Comparison of ENCODE assay signal across 13 cellular contexts in the genomic region with DNA sequence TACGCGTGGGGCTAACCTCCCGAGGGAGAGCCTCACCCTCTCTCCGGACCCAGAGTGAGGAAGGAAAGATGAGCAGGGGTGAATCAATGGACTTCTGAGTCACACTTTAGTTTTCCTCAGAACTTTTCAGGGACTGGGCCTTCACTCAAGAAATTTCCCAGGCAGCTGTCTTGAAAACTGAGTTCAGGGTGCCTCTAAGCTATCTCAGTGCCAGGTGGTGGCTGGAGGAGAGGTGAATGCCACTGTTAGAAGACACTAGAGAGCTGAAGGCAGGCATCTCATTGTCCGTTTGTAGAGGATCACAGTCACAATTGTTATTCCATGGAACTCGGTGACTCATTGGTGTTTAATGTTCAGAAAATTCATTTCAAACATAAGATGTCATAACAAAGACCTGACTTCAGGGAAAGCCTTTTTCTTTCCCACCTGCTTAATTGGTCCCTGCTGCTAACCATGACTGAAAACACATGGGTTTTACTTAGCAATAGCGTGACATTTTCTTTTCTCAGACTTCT. TPM values are rescaled to one million over a fixed set of nuclear protein-coding genes. Genes with fewer than 3 reads are reported as not detected.
DNase-seq lines count a peak whose midpoint lies in the region; ATAC-seq, FAIRE-seq and TF ChIP-seq lines count a peak whose summit lies in the region.
"Had no signal": no experiment of that assay in that cellular context is flagged by ENCODE, and none has a peak within 500 bp of the region (broad histone marks: within the 10 kb centered on the region; RNA-seq: fewer than 3 reads in every experiment).

No MANE protein-coding gene starts in this region.

- H2AFZ ChIP-seq in HepG2 (ENCODE audit: low read length), result no peak overlapping the region

- H3K4me3 ChIP-seq in HepG2 (replicated peaks in 1 of 3; ENCODE audit: insufficient read depth in 1 of 3, low read depth in 2 of 3, low read length in 3 of 3), result no peak overlapping the region
- no peak overlapping the region for H3K4me3 ChIP-seq in right lobe of liver
- H3K4me3 ChIP-seq in fibroblast of mammary gland (ENCODE audit: control insufficient read depth, low read depth, low read length), result no peak overlapping the region
- no peak overlapping the region for H3K4me3 ChIP-seq in vagina
- H3K4me3 ChIP-seq: lower lobe of right lung, skin epidermis had no signal

- H3K79me2 ChIP-seq in HepG2 (ENCODE audit: insufficient read depth, low read length), result no peaks in the 10 kb centered on the region

- TF ChIP-seq POLR2A in HepG2 (IDR thresholded peaks at IDR 0.05; ENCODE audit: insufficient read depth in 1 of 2, low read depth in 2 of 2, low read length in 2 of 2) (no peak), right lobe of liver (IDR thresholded peaks at IDR 0.05) (no peak), vagina (IDR thresholded peaks at IDR 0.05) (no peak)

- CTCF ChIA-PET in HepG2 (lab: Yijun Ruan, JAX; ENCODE audit: low intra/inter-chr PET ratio, low total read pairs), result no interaction called here

- no peak for DNase-seq in HepG2 (ENCODE audit: low spot score)
- no peak for DNase-seq in right lobe of liver
- peak; percentile 54 for DNase-seq in activated CD8-positive, alpha-beta memory T cell treated with anti-CD3 and anti-CD28 coated beads, Interleukin-2, amount 50 U/mL, for 48 hours
- peak; percentile 93 for DNase-seq in fibroblast of mammary gland (ENCODE audit: low read depth)
- no peak for DNase-seq in vagina (ENCODE audit: extremely low spot score in 2 of 2)
- DNase-seq in hippocampal formation (lab: John Stamatoyannopoulos, UW), result no peak
- DNase-seq: lower lobe of right lung; stimulated activated naive CD4-positive, alpha-beta T cell treated with Interleukin-2 at 50 U/mL for 16 hours had no signal

- 17% methylated on average over 6 of the region's 7 CpGs for WGBS in HepG2 (ENCODE audit: low lambda C conversion rate)
- WGBS in right lobe of liver (ENCODE audit: insufficient coverage, low coverage, low lambda C conversion rate, missing lambda C conversion rate), result 73% methylated on average over 6 of the region's 7 CpGs

- POLR2A ChIA-PET in HepG2 (lab: Yijun Ruan, JAX), result interaction anchor here (1.0 to 1.9 kb wide), 2 partner anchors 13 to 135 kb away, joined by 3 to 22 read pairs; partner anchors contain the start of gene SERPINB1

- H3K27me3 ChIP-seq in HepG2 (ENCODE audit: control insufficient read depth in 1 of 2, insufficient read depth in 2 of 2, low read length in 2 of 2), result peaks cover 2 to 11% of the 10 kb centered on the region in 2 experiments; a peak in 2 of 5 replicates
- H3K27me3 ChIP-seq in right lobe of liver, result no peaks in the 10 kb centered on the region
- no peaks in the 10 kb centered on the region for H3K27me3 ChIP-seq in vagina

- intact Hi-C loops in HepG2 (cut with micrococcal nuclease; ENCODE audit: unreplicated experiment), result no loop called here
- intact Hi-C loops in right lobe of liver (cut with DNase I), result no loop called here
- intact Hi-C loops in vagina (cut with DNase I), result no loop called here

- H3K4me2 ChIP-seq in HepG2 (ENCODE audit: low read depth, low read length), result 0 out of 2 replicates have a peak overlapping the region, but pooled peaks have one; percentile 8

- H3K9me3 ChIP-seq in HepG2 (ENCODE audit: low read length) (no peaks in the 10 kb centered on the region), right lobe of liver (no peaks in the 10 kb centered on the region), vagina (no peaks in the 10 kb centered on the region)
- H3K9me3 ChIP-seq: lower lobe of right lung had no signal

- no peak overlapping the region for H3K27ac ChIP-seq in HepG2 (ENCODE audit: extremely low read length, insufficient read depth, low read length)
- no peak overlapping the region for H3K27ac ChIP-seq in right lobe of liver
- H3K27ac ChIP-seq in vagina, result peak overlapping the region; percentile 53
- H3K27ac ChIP-seq: C4-2B, lower lobe of right lung had no signal

- no peak for FAIRE-seq in HepG2 (lab: Jason Lieb, UNC)
- FAIRE-seq: GM12891 had no signal

- BruUV-seq in HepG2 (replicated peaks; lab: Mats Ljungman, UMichigan), result no TSS peak

- TF ChIP-seq CTCF in HepG2 (CRISPR knock-in tag; IDR thresholded peaks at IDR 0.05), result no peak
- TF ChIP-seq CTCF in right lobe of liver (IDR thresholded peaks at IDR 0.05), result no peak
- TF ChIP-seq CTCF in fibroblast of mammary gland (conservative IDR thresholded peaks at IDR 0.05; ENCODE audit: control insufficient read depth, insufficient read depth, low read depth, low read length), result no peak
- TF ChIP-seq CTCF in vagina (IDR thresholded peaks at IDR 0.05), result no peak

- no peaks in the 10 kb centered on the region for H3K36me3 ChIP-seq in HepG2 (replicated peaks in 1 of 2; ENCODE audit: control insufficient read depth in 1 of 2, insufficient read depth in 2 of 2, low read length in 2 of 2)
- no peaks in the 10 kb centered on the region for H3K36me3 ChIP-seq in right lobe of liver
- no peaks in the 10 kb centered on the region for H3K36me3 ChIP-seq in vagina
- H3K36me3 ChIP-seq: lower lobe of right lung had no signal

- H3K4me1 ChIP-seq in HepG2 (ENCODE audit: insufficient read depth, low read length) (peaks cover 67% of the 10 kb centered on the region), right lobe of liver (peaks cover 0 to 5% (median 0%) of the 10 kb centered on the region in 4 donors), vagina (peaks cover 19% of the 10 kb centered on the region)

- TF ChIP-seq RAD21 in HepG2 (CRISPR knock-in tag; IDR thresholded peaks at IDR 0.05), result no peak

- no peaks in the 10 kb centered on the region for H4K20me1 ChIP-seq in HepG2 (ENCODE audit: insufficient read depth, low read length)

- ATAC-seq in HepG2, result no peak
- no peak for ATAC-seq in right lobe of liver
- ATAC-seq in GM21786 (IDR thresholded peaks at IDR 0.05; ENCODE audit: unreplicated experiment), result no peak
- ATAC-seq in HG03565 (IDR thresholded peaks at IDR 0.05; ENCODE audit: unreplicated experiment), result no peak
- ATAC-seq: lower lobe of right lung had no signal

- in situ Hi-C loops in HepG2 (cut with HindIII; ENCODE audit: extremely low pct_ligation_motif_present, low pct_unique_long_range_greater_than_20kb), result no loop called here

- no peak overlapping the region for H3K9ac ChIP-seq in HepG2 (ENCODE audit: insufficient read depth, low read depth, low read length)

- TF ChIP-seq EP300 in HepG2 (IDR thresholded peaks at IDR 0.05; ENCODE audit: low read depth in 2 of 2, low read length in 2 of 2) (no peak), HepG2 (CRISPR knock-in tag; IDR thresholded peaks at IDR 0.05; ENCODE audit: borderline replicate concordance) (no peak)

TF ChIP-seq in HepG2, 621 proteins besides CTCF, POLR2A, EP300 and RAD21 (continues in another document):
- no peak for TF ChIP-seq HNF4A (CRISPR knock-in tag; IDR thresholded peaks at IDR 0.05)

RNA-seq across cellular contexts. Expression of gene SERPINB6, which starts 5.3 kb away (rescaled TPM):
- total RNA-seq in HepG2 (2016; rRNA removed; fragmentation: Illumina TruSeq; extraction: Trizol) (38.2 and 44.8 TPM in 2 replicates), right lobe of liver (10 to 100 TPM; 27.0 to 48.5 (median 38.7) TPM), vagina (93.8 TPM)
- total RNA-seq in HepG2 (2016; cell fraction: cytosol; rRNA removed; fragmentation: Illumina TruSeq; extraction: Trizol; ENCODE audit: low read depth), result 16.6 and 17.4 TPM in 2 replicates
- total RNA-seq in HepG2 (2016; cell fraction: insoluble cytoplasmic fraction; rRNA removed; fragmentation: Illumina TruSeq; extraction: Trizol), result 38.2 and 41.7 TPM in 2 replicates
- 24.5 and 25.6 TPM in 2 replicates for total RNA-seq in HepG2 (2016; cell fraction: membrane; rRNA removed; fragmentation: Illumina TruSeq; extraction: Trizol)
- total RNA-seq in HepG2 (2016; cell fraction: nucleus; rRNA removed; fragmentation: Illumina TruSeq; extraction: Trizol), result 23.7 and 24.1 TPM in 2 replicates
- 61.3 and 63.6 TPM in 2 replicates for polyA plus RNA-seq in HepG2 (2011; rRNA removed)
- polyA plus RNA-seq in HepG2 (2011; cell fraction: cytosol; rRNA removed), result 64.8 and 79.1 TPM in 2 replicates
- polyA plus RNA-seq in HepG2 (2011; cell fraction: nucleus; rRNA removed), result 72.8 and 85.1 TPM in 2 replicates
- polyA plus RNA-seq in HepG2 (2012), result 43.2 and 44.3 TPM in 2 replicates
- 22.2 and 23.2 TPM in 2 replicates for polyA plus RNA-seq in HepG2 (2016; cell fraction: cytosol; fragmentation: Illumina TruSeq; extraction: Trizol; ENCODE audit: low read depth)
- polyA plus RNA-seq in HepG2 (2016; cell fraction: insoluble cytoplasmic fraction; fragmentation: Illumina TruSeq; extraction: Trizol; ENCODE audit: low read depth), result 57.5 and 58.5 TPM in 2 replicates
- 27.2 and 27.5 TPM in 2 replicates for polyA plus RNA-seq in HepG2 (2016; cell fraction: membrane; fragmentation: Illumina TruSeq; extraction: Trizol; ENCODE audit: low read depth)
- 53.5 and 56.5 TPM in 2 replicates for polyA plus RNA-seq in HepG2 (2016; cell fraction: nucleus; fragmentation: Illumina TruSeq; extraction: Trizol; ENCODE audit: insufficient read depth, low read depth)
- 58.5 and 190 TPM in 2 replicates for polyA minus RNA-seq in HepG2 (2011; rRNA and poly(A)+ RNA removed; ENCODE audit: low replicate concordance)
- polyA minus RNA-seq in HepG2 (2011; cell fraction: cytosol; rRNA and poly(A)+ RNA removed), result 36.4 and 38.5 TPM in 2 replicates
- 45.4 and 45.6 TPM in 2 replicates for polyA minus RNA-seq in HepG2 (2011; cell fraction: nucleus; rRNA and poly(A)+ RNA removed)

RNA-seq across cellular contexts. Expression of gene NQO2, which starts 23.1 kb away (rescaled TPM):
- total RNA-seq in HepG2 (2016; rRNA removed; fragmentation: Illumina TruSeq; extraction: Trizol), result 56.5 and 63.0 TPM in 2 replicates
- total RNA-seq in HepG2 (2016; cell fraction: cytosol; rRNA removed; fragmentation: Illumina TruSeq; extraction: Trizol; ENCODE audit: low read depth), result 44.8 and 70.6 TPM in 2 replicates
- total RNA-seq in HepG2 (2016; cell fraction: insoluble cytoplasmic fraction; rRNA removed; fragmentation: Illumina TruSeq; extraction: Trizol), result 56.8 and 60.6 TPM in 2 replicates
- 53.4 and 80.8 TPM in 2 replicates for total RNA-seq in HepG2 (2016; cell fraction: membrane; rRNA removed; fragmentation: Illumina TruSeq; extraction: Trizol)
- total RNA-seq in HepG2 (2016; cell fraction: nucleus; rRNA removed; fragmentation: Illumina TruSeq; extraction: Trizol), result 34.2 and 36.9 TPM in 2 replicates
- 27.4 and 32.2 TPM in 2 replicates for polyA plus RNA-seq in HepG2 (2011; rRNA removed)
- polyA plus RNA-seq in HepG2 (2011; cell fraction: cytosol; rRNA removed), result 29.5 and 31.9 TPM in 2 replicates
- 30.7 and 34.4 TPM in 2 replicates for polyA plus RNA-seq in HepG2 (2011; cell fraction: nucleus; rRNA removed)
- 15.7 and 17.8 TPM in 2 replicates for polyA plus RNA-seq in HepG2 (2012)
- polyA plus RNA-seq in HepG2 (2016; cell fraction: cytosol; fragmentation: Illumina TruSeq; extraction: Trizol; ENCODE audit: low read depth), result 48.7 and 84.9 TPM in 2 replicates
- 61.8 and 64.6 TPM in 2 replicates for polyA plus RNA-seq in HepG2 (2016; cell fraction: insoluble cytoplasmic fraction; fragmentation: Illumina TruSeq; extraction: Trizol; ENCODE audit: low read depth)
- 49.3 and 82.9 TPM in 2 replicates for polyA plus RNA-seq in HepG2 (2016; cell fraction: membrane; fragmentation: Illumina TruSeq; extraction: Trizol; ENCODE audit: low read depth)
- polyA plus RNA-seq in HepG2 (2016; cell fraction: nucleus; fragmentation: Illumina TruSeq; extraction: Trizol; ENCODE audit: insufficient read depth, low read depth), result 65.1 and 69.0 TPM in 2 replicates
- 15.8 and 89.9 TPM in 2 replicates for polyA minus RNA-seq in HepG2 (2011; rRNA and poly(A)+ RNA removed; ENCODE audit: low replicate concordance)
- 9.1 and 15.4 TPM in 2 replicates for polyA minus RNA-seq in HepG2 (2011; cell fraction: cytosol; rRNA and poly(A)+ RNA removed)
- 17.7 and 19.6 TPM in 2 replicates for polyA minus RNA-seq in HepG2 (2011; cell fraction: nucleus; rRNA and poly(A)+ RNA removed)
- 10 to 100 TPM; 44.5 to 74.2 (median 67.3) TPM for total RNA-seq in right lobe of liver
- total RNA-seq in vagina, result 11.8 TPM

Comparison
In these comparisons a context has a peak if more than half of its experiments do, and no peak if none do; other contexts are left out.
1. DNase-seq: peak in activated CD8-positive, alpha-beta memory T cell treated with anti-CD3 and anti-CD28 coated beads, Interleukin-2, amount 50 U/mL, for 48 hours (single experiment) and fibroblast of mammary gland (single experiment); none in HepG2 (single experiment), right lobe of liver (0 of 3), vagina (0 of 2) and hippocampal formation (0 of 2).